In the genomic region with DNA sequence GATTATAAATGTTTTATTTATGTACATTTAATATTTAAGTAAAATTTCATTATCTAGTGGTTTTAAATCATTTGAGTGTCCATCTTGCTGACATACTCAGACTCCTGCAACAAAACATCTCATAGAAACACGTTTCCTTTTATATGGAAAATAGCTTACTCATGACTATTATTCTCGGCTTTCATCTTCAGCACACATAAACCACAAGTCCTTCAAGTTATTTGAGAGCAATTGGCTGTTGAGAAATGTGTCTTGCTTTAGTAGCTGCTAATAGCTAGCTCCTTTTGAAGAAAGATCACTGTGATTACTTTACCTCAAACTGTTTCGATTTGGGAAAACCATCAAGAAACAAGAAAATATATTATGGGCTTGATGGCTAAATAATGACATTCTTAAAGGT, we compare ENCODE assay signal across 15 cellular contexts.
DNase-seq lines count a peak whose midpoint lies in the region; FAIRE-seq and TF ChIP-seq lines count a peak whose summit lies in the region.
"Had no signal": no experiment of that assay in that cellular context is flagged by ENCODE, and none has a peak within 500 bp of the region (broad histone marks: within the 10 kb centered on the region; RNA-seq: fewer than 3 reads in every experiment).

No MANE protein-coding gene starts in this region.

- TF ChIP-seq CTCF in AG10803 (conservative IDR thresholded peaks at IDR 0.05; ENCODE audit: low read length) = no peak
- TF ChIP-seq CTCF in astrocyte (IDR thresholded peaks at IDR 0.05; ENCODE audit: insufficient read depth, low read depth, low read length) = no peak
- TF ChIP-seq CTCF in kidney epithelial cell (IDR thresholded peaks at IDR 0.05; ENCODE audit: insufficient read depth, low read length, poor library complexity, severe bottlenecking) = no peak

- H3K4me3 ChIP-seq in AG10803 (ENCODE audit: low read length) (no peak overlapping the region), astrocyte (ENCODE audit: insufficient read depth, low read depth, low read length) (peak overlapping the region; percentile 39), kidney epithelial cell (ENCODE audit: low read depth, low read length) (no peak overlapping the region)

- DNase-seq in AG10803 (ENCODE audit: low read depth) (peak; percentile 79), HTR-8/SVneo (ENCODE audit: insufficient read length, low spot score) (peak; percentile 14), astrocyte (ENCODE audit: low read depth) (peak; percentile 95), kidney epithelial cell (ENCODE audit: low read depth) (peak; percentile 74), 8988T (no peak), erythroblast (lab: John Stamatoyannopoulos, UW) (no peak), DMS114 treated with DMSO at 0.1 percent for 48 hours (lab: John Stamatoyannopoulos, UW; ENCODE audit: unreplicated experiment) (no peak), SHP77 (lab: John Stamatoyannopoulos, UW) (no peak)
- DNase-seq: C1 segment of cervical spinal cord; glutamatergic neuron; left ventricle myocardium superior; NCI-H1048; stimulated activated CD8-positive, alpha-beta memory T cell treated with anti-CD3 and anti-CD28 coated beads, Interleukin-4, amount 100 ng/mL, for 48 hours had no signal

- H3K4me1 Mint-ChIP-seq in astrocyte (ENCODE audit: low read depth, unreplicated experiment) = peaks cover 29% of the 10 kb centered on the region
- H3K4me1 Mint-ChIP-seq: activated naive CD4-positive, alpha-beta T cell treated with anti-CD3 and anti-CD28 coated beads, Interleukin-2, amount 50 U/mL, for 24 hours had no signal

- H3K36me3 ChIP-seq in astrocyte (ENCODE audit: insufficient read depth, low read length) (peaks cover 4% of the 10 kb centered on the region), kidney epithelial cell (ENCODE audit: control insufficient read depth, insufficient read depth, low read length) (peaks cover 2% of the 10 kb centered on the region)

- no peaks in the 10 kb centered on the region for H3K27me3 Mint-ChIP-seq in astrocyte (ENCODE audit: low read depth, unreplicated experiment)
- H3K27me3 Mint-ChIP-seq: activated naive CD4-positive, alpha-beta T cell treated with anti-CD3 and anti-CD28 coated beads, Interleukin-2, amount 50 U/mL, for 24 hours had no signal

- H3K36me3 Mint-ChIP-seq in astrocyte (ENCODE audit: low read depth, unreplicated experiment) = no peaks in the 10 kb centered on the region
- H3K36me3 Mint-ChIP-seq: activated naive CD4-positive, alpha-beta T cell treated with anti-CD3 and anti-CD28 coated beads, Interleukin-2, amount 50 U/mL, for 24 hours had no signal

- no peak overlapping the region for H3K4me3 Mint-ChIP-seq in astrocyte (ENCODE audit: unreplicated experiment)
- H3K4me3 Mint-ChIP-seq: activated naive CD4-positive, alpha-beta T cell treated with anti-CD3 and anti-CD28 coated beads, Interleukin-2, amount 50 U/mL, for 24 hours had no signal

- no peak for TF ChIP-seq POLR2A in erythroblast (IDR thresholded peaks at IDR 0.05; ENCODE audit: low read length)

- peak overlapping the region; percentile 80 for H3K4me2 ChIP-seq in astrocyte (ENCODE audit: low read length)

- H3K9me3 ChIP-seq in astrocyte (ENCODE audit: insufficient read depth, low read depth, low read length) = no peaks in the 10 kb centered on the region

- no peaks in the 10 kb centered on the region for H3K9me3 Mint-ChIP-seq in astrocyte (ENCODE audit: unreplicated experiment)
- H3K9me3 Mint-ChIP-seq: activated naive CD4-positive, alpha-beta T cell treated with anti-CD3 and anti-CD28 coated beads, Interleukin-2, amount 50 U/mL, for 24 hours had no signal

- H3K27me3 ChIP-seq in astrocyte (ENCODE audit: insufficient read depth, low read length) = no peaks in the 10 kb centered on the region
- H3K27me3 ChIP-seq in kidney epithelial cell (ENCODE audit: control insufficient read depth, insufficient read depth, low read length) = no peaks in the 10 kb centered on the region

- H3K4me1 ChIP-seq in astrocyte (ENCODE audit: insufficient read depth, low read length) = peaks cover 27% of the 10 kb centered on the region

- H3K79me2 ChIP-seq in astrocyte (ENCODE audit: insufficient read depth, low read length) = no peaks in the 10 kb centered on the region

- peak overlapping the region; percentile 87 for H3K27ac Mint-ChIP-seq in astrocyte (ENCODE audit: unreplicated experiment)
- H3K27ac Mint-ChIP-seq: activated naive CD4-positive, alpha-beta T cell treated with anti-CD3 and anti-CD28 coated beads, Interleukin-2, amount 50 U/mL, for 24 hours had no signal

- peak overlapping the region; percentile 53 for H3K9ac ChIP-seq in astrocyte (ENCODE audit: low read length)

- H2AFZ ChIP-seq in astrocyte (ENCODE audit: low read depth, low read length) = peak overlapping the region; percentile 16

- FAIRE-seq in HTR-8/SVneo (lab: Jason Lieb, UNC) (no peak), astrocyte (lab: Jason Lieb, UNC) (no peak)

- peak overlapping the region; percentile 85 for H3K27ac ChIP-seq in astrocyte (ENCODE audit: low read depth, low read length)
- H3K27ac ChIP-seq: VCaP had no signal

- H4K20me1 ChIP-seq in astrocyte (ENCODE audit: insufficient read depth, low read length) = no peaks in the 10 kb centered on the region

Comparison
In these comparisons a context has a peak if more than half of its experiments do, and no peak if none do; other contexts are left out.
1. DNase-seq: peak in AG10803 (single experiment), HTR-8/SVneo (single experiment), astrocyte (single experiment) and kidney epithelial cell (single experiment); none in 8988T (single experiment), erythroblast (0 of 2), DMS114 treated with DMSO at 0.1 percent for 48 hours (single experiment) and SHP77 (0 of 2).